19 cellular contexts compared by ENCODE assay signal in the genomic region with DNA sequence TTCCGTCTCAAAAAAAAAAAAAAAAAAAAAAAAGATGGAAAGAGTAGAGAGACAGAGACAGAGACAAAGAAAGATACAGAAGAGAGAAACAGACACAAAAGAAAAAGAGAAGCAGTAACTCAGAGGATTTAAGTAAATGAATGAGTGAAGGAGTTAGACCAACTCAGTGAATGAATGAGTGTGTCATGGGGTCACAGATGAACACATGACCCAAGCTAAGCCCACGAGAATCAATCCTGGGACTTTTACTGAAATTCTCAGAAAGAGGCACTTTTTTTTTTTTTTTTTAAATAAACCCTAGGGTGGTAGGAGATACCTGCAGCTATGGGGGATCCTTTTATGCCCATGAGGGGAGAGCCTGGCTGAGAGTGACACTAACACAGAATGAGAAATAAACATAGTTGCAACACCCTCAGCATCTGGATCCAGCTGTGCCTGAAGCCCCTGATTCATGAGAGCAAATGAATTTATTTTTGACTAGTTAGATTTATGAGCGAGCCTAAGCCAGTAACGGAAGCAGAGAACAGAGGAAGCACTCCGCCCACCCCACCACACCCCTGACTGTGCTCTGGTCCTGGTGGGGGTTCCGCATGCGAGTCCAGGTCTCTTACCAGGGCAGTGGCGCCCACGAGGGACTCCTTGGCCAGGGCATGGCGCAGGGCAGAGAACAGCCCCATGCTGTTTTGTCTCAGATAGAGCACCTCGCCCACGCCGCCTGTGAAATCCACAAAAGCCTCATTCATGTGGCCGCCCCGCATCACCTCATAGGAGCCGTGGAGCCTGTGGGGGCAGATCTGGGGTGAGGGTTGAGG. TPM values are rescaled to one million over a fixed set of nuclear protein-coding genes. Genes with fewer than 3 reads are reported as not detected.
A peak's percentile ranks its signal among the peaks of the same experiment; 100 is the strongest.
DNase-seq lines count a peak whose midpoint lies in the region; ATAC-seq, FAIRE-seq and TF ChIP-seq lines count a peak whose summit lies in the region.
"Had no signal": no experiment of that assay in that cellular context is flagged by ENCODE, and none has a peak within 500 bp of the region (broad histone marks: within the 10 kb centered on the region; RNA-seq: fewer than 3 reads in every experiment).

No MANE protein-coding gene starts in this region.

- no peak overlapping the region for H3K27ac ChIP-seq in CD8-positive, alpha-beta memory T cell (ENCODE audit: low read depth, low read length)
- H3K27ac ChIP-seq in RWPE1: peak overlapping the region; percentile 61
- H3K27ac ChIP-seq: BLaER1, breast epithelium, gastroesophageal sphincter had no signal

- H3K4me1 Mint-ChIP-seq in CD8-positive, alpha-beta memory T cell: peaks cover 25 to 41% (median 30%) of the 10 kb centered on the region in 3 donors

- H3K36me3 Mint-ChIP-seq in CD8-positive, alpha-beta memory T cell: no peaks in the 10 kb centered on the region

- H3K4me1 ChIP-seq in CD8-positive, alpha-beta memory T cell (ENCODE audit: insufficient read depth, low read length): peaks cover 17% of the 10 kb centered on the region
- H3K4me1 ChIP-seq: breast epithelium had no signal

- TF ChIP-seq CTCF in RWPE1 (conservative IDR thresholded peaks at IDR 0.05; ENCODE audit: low read depth): no peak

- FAIRE-seq in HTR-8/SVneo (lab: Jason Lieb, UNC): no peak

- peaks cover 0 to 3% of the 10 kb centered on the region in 2 donors for H3K27me3 Mint-ChIP-seq in CD8-positive, alpha-beta memory T cell

- peak overlapping the region; percentile 21 to 78 (median 48) for H3K27ac Mint-ChIP-seq in CD8-positive, alpha-beta memory T cell

- POLR2A ChIA-PET in CD8-positive, alpha-beta memory T cell (lab: Charles Lee): interaction anchor here (0.7 kb wide), 1 partner anchor 1273 kb away, joined by 6 read pairs; the partner anchor contains the start of gene ZNF569
- POLR2A ChIA-PET in RWPE1 (lab: Yijun Ruan, JAX; ENCODE audit: low non-redundant PET): no interaction called here

- DNase-seq in 8988T (peak; percentile 32), RWPE1 (ENCODE audit: low spot score) (no peak), iPS-NIHi11 (ENCODE audit: low spot score) (peak; percentile 4), kidney glomerular epithelial cell (lab: John Stamatoyannopoulos, UW) (no peak), HTR-8/SVneo (ENCODE audit: insufficient read length, low spot score) (no peak), NCI-H69 (lab: John Stamatoyannopoulos, UW) (no peak)
- peak in 2 of 5 donors; percentile 17 to 47 for DNase-seq in CD8-positive, alpha-beta memory T cell
- DNase-seq: activated CD4-positive, alpha-beta T cell treated with anti-CD3 and anti-CD28 coated beads, Interleukin-2, amount 10 ng/mL, durations not matched to agents 24 days and 14 days; activated gamma-delta T cell treated with Interleukin-2 at 50 U/mL for 16 hours; NCI-H1105; NCI-H2227 treated with DMSO at 0.1 percent for 48 hours; OCI-M1 had no signal

- H3K4me3 ChIP-seq in CD8-positive, alpha-beta memory T cell (ENCODE audit: low read length): no peak overlapping the region
- H3K4me3 ChIP-seq: BLaER1, breast epithelium, gastroesophageal sphincter had no signal

- ATAC-seq in GM21529 (IDR thresholded peaks at IDR 0.05; ENCODE audit: unreplicated experiment): no peak
- ATAC-seq: gastroesophageal sphincter had no signal

- no peaks in the 10 kb centered on the region for H3K36me3 ChIP-seq in CD8-positive, alpha-beta memory T cell (ENCODE audit: insufficient read depth, low read length)
- H3K36me3 ChIP-seq: BLaER1, breast epithelium, gastroesophageal sphincter had no signal

- H3K9me3 Mint-ChIP-seq in CD8-positive, alpha-beta memory T cell: peaks cover 0 to 1% (median 0%) of the 10 kb centered on the region in 5 donors
- H3K9me3 Mint-ChIP-seq: activated CD4-positive, alpha-beta T cell treated with anti-CD3 and anti-CD28 coated beads, Interleukin-2, amount 10 ng/mL, durations not matched to agents 24 days and 14 days had no signal

- no peaks in the 10 kb centered on the region for H3K9me3 ChIP-seq in CD8-positive, alpha-beta memory T cell (ENCODE audit: low read length)
- H3K9me3 ChIP-seq: BLaER1, breast epithelium, gastroesophageal sphincter had no signal

- peak overlapping the region in 4 of 7 donors; percentile 43 to 66 (median 58) for H3K4me3 Mint-ChIP-seq in CD8-positive, alpha-beta memory T cell
- H3K4me3 Mint-ChIP-seq: activated CD4-positive, alpha-beta T cell treated with anti-CD3 and anti-CD28 coated beads, Interleukin-2, amount 10 ng/mL, durations not matched to agents 24 days and 14 days had no signal

- CTCF ChIA-PET in CD8-positive, alpha-beta memory T cell (lab: Charles Lee): interaction anchor here (2.8 kb wide), 1 partner anchor 30 kb away, joined by 7 read pairs; no protein-coding TSS in a partner anchor
- CTCF ChIA-PET in RWPE1 (lab: Yijun Ruan, JAX): no interaction called here

- no peaks in the 10 kb centered on the region for H3K27me3 ChIP-seq in CD8-positive, alpha-beta memory T cell (ENCODE audit: insufficient read depth, low read length, poor library complexity, severe bottlenecking)
- H3K27me3 ChIP-seq: breast epithelium, gastroesophageal sphincter had no signal

RNA-seq across cellular contexts. Expression of gene CAPN12, which starts 4.6 kb away (rescaled TPM):
- total RNA-seq in CD8-positive, alpha-beta memory T cell: 1 to 10 TPM; 5.2 to 5.3 TPM
- polyA plus RNA-seq in CD8-positive, alpha-beta memory T cell: 19.5 TPM

RNA-seq across cellular contexts. Expression of gene LGALS7, which starts 33.7 kb away (rescaled TPM):
- not detected for total RNA-seq in CD8-positive, alpha-beta memory T cell
- polyA plus RNA-seq in CD8-positive, alpha-beta memory T cell: not detected
- total RNA-seq: activated CD4-positive, alpha-beta T cell treated with anti-CD3 and anti-CD28 coated beads, Interleukin-2, amount 10 ng/mL, durations not matched to agents 24 days and 14 days; kidney epithelial cell; mononuclear cell; ureter had no signal

RNA-seq across cellular contexts. Expression of gene LGALS7B, which starts 49.4 kb away (rescaled TPM):
- not detected for total RNA-seq in CD8-positive, alpha-beta memory T cell
- not detected for polyA plus RNA-seq in CD8-positive, alpha-beta memory T cell
- total RNA-seq: activated CD4-positive, alpha-beta T cell treated with anti-CD3 and anti-CD28 coated beads, Interleukin-2, amount 10 ng/mL, durations not matched to agents 24 days and 14 days; kidney epithelial cell; mononuclear cell; ureter had no signal

Comparison
In these comparisons a context has a peak if more than half of its experiments do, and no peak if none do; other contexts are left out.
1. DNase-seq: peak in 8988T (single experiment) and iPS-NIHi11 (single experiment); none in RWPE1 (single experiment), kidney glomerular epithelial cell (single experiment), HTR-8/SVneo (single experiment) and NCI-H69 (single experiment).